ENCODE assay signal across 1 cellular context in genomic region chr17:81278831-81279230, GRCh38.
TF ChIP-seq lines count a peak whose summit lies in the region.

No MANE protein-coding gene starts in this region.

TF ChIP-seq in IMR-90, 13 proteins besides CTCF, POLR2A, EP300 and RAD21:
- TF ChIP-seq NFE2L2 (IDR thresholded peaks at IDR 0.05; ENCODE audit: low read depth, low read length) (no peak), ELK1 (IDR thresholded peaks at IDR 0.05; ENCODE audit: borderline replicate concordance, low read depth, low read length) (no peak)
